In the genomic region with DNA sequence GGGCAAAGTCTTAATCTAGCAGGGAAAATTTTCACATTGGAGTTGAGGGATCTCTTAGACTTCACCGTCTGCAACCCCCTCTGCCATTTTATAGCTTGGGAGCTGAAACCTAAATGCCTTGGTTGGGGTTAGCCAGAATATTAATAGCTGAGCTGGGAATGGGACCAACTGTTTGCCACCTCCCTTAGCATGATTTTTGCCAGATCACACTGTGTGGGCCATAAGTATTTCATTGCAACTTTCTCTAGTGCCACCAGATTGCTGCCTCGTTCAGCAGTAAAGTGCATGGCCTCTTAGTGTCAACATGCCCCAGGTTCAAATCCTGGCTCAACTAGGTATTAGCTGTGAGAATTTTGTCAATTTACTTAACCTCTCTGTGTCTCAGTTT, we compare ENCODE assay signal across 19 cellular contexts.
"Had no signal": no experiment of that assay in that cellular context is flagged by ENCODE, and none has a peak within 500 bp of the region (broad histone marks: within the 10 kb centered on the region; RNA-seq: fewer than 3 reads in every experiment).

No MANE protein-coding gene starts in this region.

- ATAC-seq: effector memory CD8-positive, alpha-beta T cell; natural killer cell treated with Interleukin-12 subunit alpha and Interleukin-12 subunit beta and Interleukin-15 and Interleukin-18, amount 100 ng/mL, for 72 hours; stimulated activated memory B cell treated with anti-CD40 and anti-IgM and Interleukin-4, amounts not matched to agents 10 μg/mL and 1 μg/mL and 100 μg/mL, for 72 hours; stimulated activated naive CD8-positive, alpha-beta T cell treated with anti-CD3 and anti-CD28 coated beads, Interleukin-15, Interleukin-2, amounts not matched to agents 100 U/mL and 50 U/mL, for 24 hours had no signal

- H3K27me3 ChIP-seq: neutrophil, testis, tibial artery had no signal

- H3K4me3 ChIP-seq: lung, sigmoid colon, testis, tibial artery had no signal

- H3K9me3 ChIP-seq: neutrophil, testis had no signal

- H3K27ac ChIP-seq: neutrophil, parathyroid adenoma, sigmoid colon, testis, tibial artery had no signal

- H3K4me1 ChIP-seq: parathyroid adenoma, sigmoid colon, testis had no signal

- DNase-seq: caudate nucleus; cerebellar nuclear complex; cortex of kidney; effector memory CD8-positive, alpha-beta T cell; erythroblast; glutamatergic neuron; kidney; naive B cell; sigmoid colon; stimulated activated CD4-positive, alpha-beta T cell treated with anti-CD3 and anti-CD28 coated beads, Interleukin-4, amount 100 ng/mL, for 4 hours; stimulated activated naive CD8-positive, alpha-beta T cell treated with anti-CD3 and anti-CD28 coated beads, Interleukin-15, Interleukin-2, amounts not matched to agents 100 U/mL and 50 U/mL, for 24 hours; substantia nigra; testis; tibial artery had no signal

- H3K36me3 ChIP-seq: neutrophil, sigmoid colon, tibial artery had no signal
